17 cellular contexts compared by ENCODE assay signal in the genomic region with DNA sequence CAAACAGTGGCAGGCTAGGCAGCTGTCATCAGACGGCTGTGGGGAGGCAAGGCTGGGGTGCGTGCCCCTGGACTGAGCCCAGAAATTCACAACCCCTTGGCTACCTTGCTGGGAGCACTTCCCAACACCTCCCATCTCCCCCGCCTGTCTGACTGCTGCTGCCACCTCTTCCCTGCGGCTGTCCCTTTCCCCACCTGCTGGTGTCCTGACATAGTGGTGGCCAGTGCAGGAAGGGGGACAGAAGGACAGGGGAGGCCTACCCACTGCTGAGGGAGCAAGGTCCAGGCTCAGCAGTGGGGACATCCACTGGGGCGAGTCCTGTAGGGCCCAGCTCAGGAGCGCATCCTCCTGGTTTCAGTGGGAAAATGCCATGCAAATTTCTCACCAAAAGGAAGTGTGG. TPM values are rescaled to one million over a fixed set of nuclear protein-coding genes. Genes with fewer than 3 reads are reported as not detected.
A peak's percentile ranks its signal among the peaks of the same experiment; 100 is the strongest.
DNase-seq lines count a peak whose midpoint lies in the region; ATAC-seq, FAIRE-seq and TF ChIP-seq lines count a peak whose summit lies in the region.
"Had no signal": no experiment of that assay in that cellular context is flagged by ENCODE, and none has a peak within 500 bp of the region (broad histone marks: within the 10 kb centered on the region; RNA-seq: fewer than 3 reads in every experiment).

No MANE protein-coding gene starts in this region.

- no peaks in the 10 kb centered on the region for H3K27me3 Mint-ChIP-seq in activated CD8-positive, alpha-beta memory T cell treated with anti-CD3 and anti-CD28 coated beads, Interleukin-2, amount 10 ng/mL, durations not matched to agents 7 days and 5 days
- H3K27me3 Mint-ChIP-seq in T-helper 17 cell = no peaks in the 10 kb centered on the region

- H3K4me1 ChIP-seq in kidney (ENCODE audit: control insufficient read depth in 1 of 2, insufficient read depth in 1 of 2, low read depth in 1 of 2, low read length in 2 of 2) (peaks cover 8 to 30% of the 10 kb centered on the region in 2 donors), stomach smooth muscle (ENCODE audit: control insufficient read depth, insufficient read depth, low read length) (peaks cover 51% of the 10 kb centered on the region)

- H3K36me3 ChIP-seq in kidney (ENCODE audit: control insufficient read depth in 1 of 2, insufficient read depth in 2 of 2, low read length in 2 of 2) = no peaks in the 10 kb centered on the region
- H3K36me3 ChIP-seq in stomach smooth muscle (ENCODE audit: control insufficient read depth in 2 of 2, insufficient read depth in 2 of 2, low read length in 2 of 2) = peaks cover 0 to 3% of the 10 kb centered on the region in 2 donors
- peaks cover 21% of the 10 kb centered on the region for H3K36me3 ChIP-seq in MG63
- H3K36me3 ChIP-seq: suprapubic skin had no signal

- no peak for TF ChIP-seq CTCF in kidney (IDR thresholded peaks at IDR 0.05; ENCODE audit: borderline replicate concordance, extremely low read depth, insufficient read depth)

- H3K27ac ChIP-seq in kidney (ENCODE audit: low read depth in 2 of 2, low read length in 2 of 2) (no peak overlapping the region), stomach smooth muscle (ENCODE audit: low read length) (peak overlapping the region; percentile 75)

- H3K9me3 ChIP-seq in T-helper 17 cell (ENCODE audit: control insufficient read depth, low read length, poor library complexity, severe bottlenecking) (no peaks in the 10 kb centered on the region), kidney (ENCODE audit: control insufficient read depth in 1 of 2, low read length in 2 of 2) (no peaks in the 10 kb centered on the region), stomach smooth muscle (ENCODE audit: control insufficient read depth in 2 of 2, low read length in 2 of 2) (peaks cover 0 to 7% of the 10 kb centered on the region in 2 donors), MG63 (no peaks in the 10 kb centered on the region)
- H3K9me3 ChIP-seq: suprapubic skin had no signal

- H3K9ac ChIP-seq in kidney (ENCODE audit: low read length in 2 of 2) (no peak overlapping the region), stomach smooth muscle (ENCODE audit: low read length in 2 of 2) (peak overlapping the region in 1 of 2 donors; percentile 38)

- no peak for DNase-seq in activated CD8-positive, alpha-beta memory T cell treated with anti-CD3 and anti-CD28 coated beads, Interleukin-2, amount 10 ng/mL, durations not matched to agents 7 days and 5 days
- no peak for DNase-seq in activated CD8-positive, alpha-beta memory T cell treated with anti-CD3 and anti-CD28 coated beads for 24 hours
- no peak for DNase-seq in T-helper 17 cell
- DNase-seq in kidney = peak; percentile 51
- no peak for DNase-seq in effector CD4-positive, alpha-beta T cell
- DNase-seq in G401 (ENCODE audit: low spot score) = no peak
- no peak for DNase-seq in MG63
- DNase-seq: activated T-cell treated with anti-CD3 and anti-CD28 coated beads, Interleukin-2, amount 50 U/mL, for 72 hours; effector memory CD4-positive, alpha-beta T cell; kidney glomerular epithelial cell; NCI-H2081 treated with DMSO at 0.1 percent for 48 hours had no signal

- H3K4me3 ChIP-seq in kidney (ENCODE audit: low read length in 2 of 2) (no peak overlapping the region), stomach smooth muscle (ENCODE audit: low read length in 2 of 2) (peak overlapping the region; percentile 19 to 57), MG63 (no peak overlapping the region)
- H3K4me3 ChIP-seq: skin epidermis had no signal

- peak overlapping the region; percentile 79 for H3K27ac Mint-ChIP-seq in activated CD8-positive, alpha-beta memory T cell treated with anti-CD3 and anti-CD28 coated beads, Interleukin-2, amount 10 ng/mL, durations not matched to agents 7 days and 5 days
- H3K27ac Mint-ChIP-seq in T-helper 17 cell = peak overlapping the region; percentile 86
- H3K27ac Mint-ChIP-seq: activated T-cell treated with anti-CD3 and anti-CD28 coated beads, Interleukin-2, amount 50 U/mL, for 72 hours had no signal

- no peak for FAIRE-seq in kidney (lab: Jason Lieb, UNC)
- FAIRE-seq: A204.1, frontal cortex had no signal

- peaks cover 26% of the 10 kb centered on the region for H3K36me3 Mint-ChIP-seq in activated CD8-positive, alpha-beta memory T cell treated with anti-CD3 and anti-CD28 coated beads, Interleukin-2, amount 10 ng/mL, durations not matched to agents 7 days and 5 days
- no peaks in the 10 kb centered on the region for H3K36me3 Mint-ChIP-seq in T-helper 17 cell (ENCODE audit: low read depth)

- ATAC-seq in activated CD8-positive, alpha-beta memory T cell treated with anti-CD3 and anti-CD28 coated beads, Interleukin-2, amount 10 ng/mL, durations not matched to agents 7 days and 5 days = no peak
- no peak for ATAC-seq in T-helper 17 cell
- ATAC-seq: activated CD4-positive, CD25-positive, alpha-beta regulatory T cell treated with anti-CD3 and anti-CD28 coated beads, Interleukin-2, amount 50 U/mL, for 24 hours; activated T-cell treated with anti-CD3 and anti-CD28 coated beads, Interleukin-2, amount 50 U/mL, for 72 hours had no signal

- H3K27me3 ChIP-seq in stomach smooth muscle (ENCODE audit: control insufficient read depth in 1 of 2, insufficient read depth in 2 of 2, low read length in 2 of 2) (peaks cover 0 to 7% of the 10 kb centered on the region in 2 donors), MG63 (no peaks in the 10 kb centered on the region)
- H3K27me3 ChIP-seq: suprapubic skin had no signal

- peaks cover 47% of the 10 kb centered on the region for H3K4me1 Mint-ChIP-seq in activated CD8-positive, alpha-beta memory T cell treated with anti-CD3 and anti-CD28 coated beads, Interleukin-2, amount 10 ng/mL, durations not matched to agents 7 days and 5 days
- peaks cover 9% of the 10 kb centered on the region for H3K4me1 Mint-ChIP-seq in T-helper 17 cell

- H3K9me3 Mint-ChIP-seq in activated CD8-positive, alpha-beta memory T cell treated with anti-CD3 and anti-CD28 coated beads, Interleukin-2, amount 10 ng/mL, durations not matched to agents 7 days and 5 days (ENCODE audit: low read depth) = no peaks in the 10 kb centered on the region

- peak overlapping the region; percentile 63 for H3K4me3 Mint-ChIP-seq in activated CD8-positive, alpha-beta memory T cell treated with anti-CD3 and anti-CD28 coated beads, Interleukin-2, amount 10 ng/mL, durations not matched to agents 7 days and 5 days
- no peak overlapping the region for H3K4me3 Mint-ChIP-seq in T-helper 17 cell

- intact Hi-C loops in kidney (cut with DNase I) = no loop called here

- CTCF ChIA-PET in activated CD8-positive, alpha-beta memory T cell treated with anti-CD3 and anti-CD28 coated beads, Interleukin-2, amount 10 ng/mL, durations not matched to agents 7 days and 5 days (lab: Charles Lee) = interaction anchor here (1.7 kb wide), 1 partner anchor 219 kb away, joined by 6 read pairs; no protein-coding TSS in a partner anchor

- in situ Hi-C loops in G401 (cut with HindIII; ENCODE audit: low sequenced_read_pairs) = no loop called here

RNA-seq across cellular contexts. Expression of a gene that starts 3.4 kb away (rescaled TPM):
- total RNA-seq in activated CD8-positive, alpha-beta memory T cell treated with anti-CD3 and anti-CD28 coated beads, Interleukin-2, amount 10 ng/mL, durations not matched to agents 7 days and 5 days = 10 to 100 TPM; 10.7 to 18.3 TPM
- total RNA-seq in T-helper 17 cell = 10 to 100 TPM; 14.7 to 17.7 TPM
- total RNA-seq in kidney = 13.7 TPM
- polyA plus RNA-seq in kidney (ENCODE audit: insufficient read depth, low read depth, low replicate concordance) = 5.2 TPM
- 5.3 and 6.8 TPM in 2 replicates for total RNA-seq in G401 (2014; rRNA removed; shearing (Covaris generic))
- 24.3 and 28.8 TPM in 2 replicates for total RNA-seq in MG63 (2014; rRNA removed; shearing (Covaris generic); ENCODE audit: low replicate concordance)

RNA-seq across cellular contexts. Expression of a gene that starts 3.9 kb away (rescaled TPM):
- 100 to 1,000 TPM; 137 to 148 TPM for total RNA-seq in activated CD8-positive, alpha-beta memory T cell treated with anti-CD3 and anti-CD28 coated beads, Interleukin-2, amount 10 ng/mL, durations not matched to agents 7 days and 5 days
- total RNA-seq in T-helper 17 cell (100 to 1,000 TPM; 101 TPM), kidney (218 TPM)
- polyA plus RNA-seq in kidney (ENCODE audit: insufficient read depth, low read depth, low replicate concordance) = 246 TPM
- 132 and 202 TPM in 2 replicates for total RNA-seq in G401 (2014; rRNA removed; shearing (Covaris generic))
- total RNA-seq in MG63 (2014; rRNA removed; shearing (Covaris generic); ENCODE audit: low replicate concordance) = 311 and 346 TPM in 2 replicates

RNA-seq across cellular contexts. Expression of a gene that starts 36.0 kb away (rescaled TPM):
- under 1 TPM; 0.42 to 0.50 TPM for total RNA-seq in activated CD8-positive, alpha-beta memory T cell treated with anti-CD3 and anti-CD28 coated beads, Interleukin-2, amount 10 ng/mL, durations not matched to agents 7 days and 5 days
- total RNA-seq in T-helper 17 cell (1 to 10 TPM in 1 of 2 donors, under 1 TPM in 1; 0.25 to 2.9 TPM), kidney (5.6 TPM)
- polyA plus RNA-seq in kidney (ENCODE audit: insufficient read depth, low read depth, low replicate concordance) = 2.2 TPM
- total RNA-seq in G401 (2014; rRNA removed; shearing (Covaris generic)) = 1.5 TPM in 1 of 2 replicates, not detected in the other
- 7.5 and 7.6 TPM in 2 replicates for total RNA-seq in MG63 (2014; rRNA removed; shearing (Covaris generic); ENCODE audit: low replicate concordance)

RNA-seq across cellular contexts. Expression of a gene that starts 40.4 kb away (rescaled TPM):
- 1 to 10 TPM in 1 of 2 experiments, under 1 TPM in 1; 0.93 to 1.1 TPM for total RNA-seq in activated CD8-positive, alpha-beta memory T cell treated with anti-CD3 and anti-CD28 coated beads, Interleukin-2, amount 10 ng/mL, durations not matched to agents 7 days and 5 days
- total RNA-seq in T-helper 17 cell = 1 to 10 TPM; 3.4 to 4.4 TPM
- total RNA-seq in kidney = 110 TPM
- 79.7 TPM for polyA plus RNA-seq in kidney (ENCODE audit: insufficient read depth, low read depth, low replicate concordance)
- total RNA-seq in G401 (2014; rRNA removed; shearing (Covaris generic)) = 13.1 and 14.5 TPM in 2 replicates
- 12.8 and 24.8 TPM in 2 replicates for total RNA-seq in MG63 (2014; rRNA removed; shearing (Covaris generic); ENCODE audit: low replicate concordance)

RNA-seq across cellular contexts. Expression of a gene that starts 52.7 kb away (rescaled TPM):
- total RNA-seq in activated CD8-positive, alpha-beta memory T cell treated with anti-CD3 and anti-CD28 coated beads, Interleukin-2, amount 10 ng/mL, durations not matched to agents 7 days and 5 days = not detected
- total RNA-seq in T-helper 17 cell = not detected
- 1.1 TPM for total RNA-seq in kidney
- 0.58 TPM for polyA plus RNA-seq in kidney (ENCODE audit: insufficient read depth, low read depth, low replicate concordance)
- 0.06 TPM in 1 of 2 replicates, not detected in the other for total RNA-seq in G401 (2014; rRNA removed; shearing (Covaris generic))
- not detected in 2 replicates for total RNA-seq in MG63 (2014; rRNA removed; shearing (Covaris generic); ENCODE audit: low replicate concordance)
- total RNA-seq: activated T-cell treated with anti-CD3 and anti-CD28 coated beads, Interleukin-2, amount 50 U/mL, for 72 hours had no signal

Comparison
In these comparisons a context has a peak if more than half of its experiments do, and no peak if none do; other contexts are left out.
1. H3K4me3 ChIP-seq: peak in stomach smooth muscle (2 of 2); none in kidney (0 of 2) and MG63 (single experiment).